22 cellular contexts compared by ENCODE assay signal in genomic region chr6:42704937-42705374, GRCh38. TPM values are rescaled to one million over a fixed set of nuclear protein-coding genes. Genes with fewer than 3 reads are reported as not detected.
DNase-seq lines count a peak whose midpoint lies in the region; ATAC-seq and TF ChIP-seq lines count a peak whose summit lies in the region.
"Had no signal": no experiment of that assay in that cellular context is flagged by ENCODE, and none has a peak within 500 bp of the region (broad histone marks: within the 10 kb centered on the region; RNA-seq: fewer than 3 reads in every experiment).

No MANE protein-coding gene starts in this region.

- H3K4me1 ChIP-seq in skeletal muscle tissue (ENCODE audit: control insufficient read depth in 3 of 3, insufficient read depth in 3 of 3, low read length in 3 of 3), result peaks cover 7 to 13% (median 11%) of the 10 kb centered on the region in 3 donors
- no peaks in the 10 kb centered on the region for H3K4me1 ChIP-seq in hepatocyte (ENCODE audit: insufficient read depth)
- H3K4me1 ChIP-seq: lower lobe of right lung, uterus had no signal

- no peaks in the 10 kb centered on the region for H3K9me2 ChIP-seq in hepatocyte (replicated peaks; ENCODE audit: insufficient read depth)

- no peaks in the 10 kb centered on the region for H3K27me3 Mint-ChIP-seq in WTC11 (ENCODE audit: low read depth)

- DNase-seq in NCI-H146 treated with DMSO at 0.1 percent for 48 hours (lab: John Stamatoyannopoulos, UW; ENCODE audit: unreplicated experiment) (peak; percentile 62), WTC11 (ENCODE audit: low spot score) (no peak), left colon (no peak), HK-2 (ENCODE audit: unreplicated experiment) (no peak), OCI-M1 (lab: John Stamatoyannopoulos, UW) (no peak), hepatocyte (ENCODE audit: low spot score) (no peak)
- DNase-seq: activated CD4-positive, alpha-beta T cell treated with anti-CD3 and anti-CD28 coated beads for 48 hours; activated CD8-positive, alpha-beta memory T cell treated with anti-CD3 and anti-CD28 coated beads for 24 hours; activated gamma-delta T cell; activated naive CD8-positive, alpha-beta T cell treated with anti-CD3 and anti-CD28 coated beads, Interleukin-2, amount 10 ng/mL, durations not matched to agents 7 days and 5 days; lower lobe of right lung; NCI-H1930; stimulated activated naive CD4-positive, alpha-beta T cell treated with Interleukin-2 at 50 U/mL for 16 hours; T-helper 9 cell had no signal

- H3K4me3 ChIP-seq in skeletal muscle tissue (ENCODE audit: low read length in 3 of 3), result peak overlapping the region in 2 of 3 donors; percentile 87 to 91
- no peak overlapping the region for H3K4me3 ChIP-seq in hepatocyte
- H3K4me3 ChIP-seq: lower lobe of right lung, thoracic aorta had no signal

- ATAC-seq in WTC11 (peak; percentile 12; the same call in 1 of the 2 replicates), left colon (peak; percentile 28)
- ATAC-seq: lower lobe of right lung had no signal

- H3K27me3 ChIP-seq in skeletal muscle tissue (ENCODE audit: control insufficient read depth in 3 of 3, insufficient read depth in 3 of 3, low read length in 3 of 3) (no peaks in the 10 kb centered on the region), hepatocyte (no peaks in the 10 kb centered on the region)
- H3K27me3 ChIP-seq: uterus had no signal

- TF ChIP-seq CTCF in WTC11 (IDR thresholded peaks at IDR 0.05) (no peak), hepatocyte (IDR thresholded peaks at IDR 0.05; ENCODE audit: poor library complexity) (no peak)

- no peaks in the 10 kb centered on the region for H4K20me1 ChIP-seq in hepatocyte (ENCODE audit: insufficient read depth, poor library complexity, severe bottlenecking)

- no peak overlapping the region for H2AFZ ChIP-seq in hepatocyte

- H3K4me1 Mint-ChIP-seq in WTC11, result peaks cover 14% of the 10 kb centered on the region

- peak overlapping the region; percentile 73 to 93 (median 85) for H3K9ac ChIP-seq in skeletal muscle tissue (ENCODE audit: low read depth in 1 of 3, low read length in 3 of 3)

- CTCF ChIA-PET in WTC11 (lab: Charles Lee), result interaction anchor here (0.6 to 3.8 kb wide), 9 partner anchors 21 to 490 kb away, joined by 3 to 26 read pairs (median 5); partner anchors contain the start of genes TBCC and UBR2

- H3K27ac ChIP-seq in skeletal muscle tissue (ENCODE audit: low read depth, low read length), result peak overlapping the region; percentile 83
- H3K27ac ChIP-seq in hepatocyte, result no peak overlapping the region
- H3K27ac ChIP-seq: C4-2B, HL-60, lower lobe of right lung, thoracic aorta, VCaP had no signal

- intact Hi-C loops in left colon (cut with DNase I, micrococcal nuclease), result no loop called here

- H3K36me3 ChIP-seq in skeletal muscle tissue (ENCODE audit: control insufficient read depth in 3 of 3, insufficient read depth in 3 of 3, low read length in 3 of 3) (peaks cover 0 to 2% (median 0%) of the 10 kb centered on the region in 3 donors), hepatocyte (replicated peaks; ENCODE audit: insufficient read depth, low read depth) (no peaks in the 10 kb centered on the region)
- H3K36me3 ChIP-seq: lower lobe of right lung, thoracic aorta, uterus had no signal

- POLR2A ChIA-PET in WTC11 (lab: Charles Lee), result interaction anchor here (1.0 to 2.5 kb wide), 5 partner anchors 22 to 563 kb away, joined by 3 to 13 read pairs (median 3); partner anchors contain the start of genes C6orf132, RPL7L1, TBCC and UBR2

- H3K27ac Mint-ChIP-seq in WTC11, result peak overlapping the region; percentile 88
- H3K27ac Mint-ChIP-seq: activated naive CD8-positive, alpha-beta T cell treated with anti-CD3 and anti-CD28 coated beads, Interleukin-2, amount 10 ng/mL, durations not matched to agents 7 days and 5 days had no signal

- no peaks in the 10 kb centered on the region for H3K79me2 ChIP-seq in hepatocyte

- no peak overlapping the region for H3K4me2 ChIP-seq in hepatocyte

- no peaks in the 10 kb centered on the region for H3K9me3 Mint-ChIP-seq in WTC11
- H3K9me3 Mint-ChIP-seq: activated naive CD8-positive, alpha-beta T cell treated with anti-CD3 and anti-CD28 coated beads, Interleukin-2, amount 10 ng/mL, durations not matched to agents 7 days and 5 days; nephron had no signal

- WGBS in hepatocyte (ENCODE audit: low lambda C conversion rate, missing lambda C conversion rate), result 85% methylated on average over 4 of the region's 4 CpGs

- H3K36me3 Mint-ChIP-seq in WTC11, result no peaks in the 10 kb centered on the region
- H3K36me3 Mint-ChIP-seq: activated naive CD8-positive, alpha-beta T cell treated with anti-CD3 and anti-CD28 coated beads, Interleukin-2, amount 10 ng/mL, durations not matched to agents 7 days and 5 days had no signal

- H3K4me3 Mint-ChIP-seq in WTC11, result peak overlapping the region; percentile 71
- H3K4me3 Mint-ChIP-seq: activated naive CD8-positive, alpha-beta T cell treated with anti-CD3 and anti-CD28 coated beads, Interleukin-2, amount 10 ng/mL, durations not matched to agents 7 days and 5 days had no signal

- H3K9me3 ChIP-seq in skeletal muscle tissue (ENCODE audit: control insufficient read depth in 3 of 3, low read length in 3 of 3) (no peaks in the 10 kb centered on the region), hepatocyte (ENCODE audit: low read depth) (no peaks in the 10 kb centered on the region)
- H3K9me3 ChIP-seq: lower lobe of right lung, thoracic aorta, uterus had no signal

TF ChIP-seq in WTC11, 78 proteins besides CTCF, POLR2A, EP300 and RAD21:
- no peak for TF ChIP-seq ZNF423 (CRISPR knock-in tag; IDR thresholded peaks at IDR 0.05)
- TF ChIP-seq E2F1 (CRISPR knock-in tag; IDR thresholded peaks at IDR 0.05), result no peak
- no peak for TF ChIP-seq NFYB (CRISPR knock-in tag; conservative IDR thresholded peaks at IDR 0.05; ENCODE audit: low read depth)
- no peak for TF ChIP-seq JUN (CRISPR knock-in tag; IDR thresholded peaks at IDR 0.05)
- no peak for TF ChIP-seq NR2C2 (CRISPR knock-in tag; IDR thresholded peaks at IDR 0.05)
- 0 out of 2 replicates have a peak, but pooled peaks have one; percentile 2 for TF ChIP-seq IRF1 (CRISPR knock-in tag; IDR thresholded peaks at IDR 0.05)
- TF ChIP-seq, protein P1, sequence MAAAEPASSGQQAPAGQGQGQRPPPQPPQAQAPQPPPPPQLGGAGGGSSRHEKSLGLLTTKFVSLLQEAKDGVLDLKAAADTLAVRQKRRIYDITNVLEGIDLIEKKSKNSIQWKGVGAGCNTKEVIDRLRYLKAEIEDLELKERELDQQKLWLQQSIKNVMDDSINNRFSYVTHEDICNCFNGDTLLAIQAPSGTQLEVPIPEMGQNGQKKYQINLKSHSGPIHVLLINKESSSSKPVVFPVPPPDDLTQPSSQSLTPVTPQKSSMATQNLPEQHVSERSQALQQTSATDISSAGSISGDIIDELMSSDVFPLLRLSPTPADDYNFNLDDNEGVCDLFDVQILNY (CRISPR knock-in tag; IDR thresholded peaks at IDR 0.05), result no peak
- TF ChIP-seq EMX1 (CRISPR knock-in tag; IDR thresholded peaks at IDR 0.05), result no peak

RNA-seq across cellular contexts. Expression of gene PRPH2, which starts 17.4 kb away (rescaled TPM):
- 1.0 to 1.9 TPM (median 1.6 TPM) in 3 replicates for total RNA-seq in WTC11 (2021)
- under 1 TPM; 0.40 to 0.67 TPM for total RNA-seq in left colon
- 5.7 TPM for total RNA-seq in skeletal muscle tissue
- total RNA-seq in hepatocyte, result not detected in 2 replicates
- not detected in 2 replicates for polyA plus RNA-seq in hepatocyte
- total RNA-seq: mononuclear cell had no signal

RNA-seq across cellular contexts. Expression of gene TBCC, which starts 40.9 kb away (rescaled TPM):
- total RNA-seq in WTC11 (2021) (24.7 to 27.3 TPM (median 25.0 TPM) in 3 replicates), left colon (10 to 100 TPM; 21.3 to 26.4 TPM), skeletal muscle tissue (57.9 TPM), hepatocyte (28.9 and 30.2 TPM in 2 replicates)
- polyA plus RNA-seq in hepatocyte, result 22.1 and 31.5 TPM in 2 replicates
